1 cellular context compared by ENCODE assay signal in the genomic region with DNA sequence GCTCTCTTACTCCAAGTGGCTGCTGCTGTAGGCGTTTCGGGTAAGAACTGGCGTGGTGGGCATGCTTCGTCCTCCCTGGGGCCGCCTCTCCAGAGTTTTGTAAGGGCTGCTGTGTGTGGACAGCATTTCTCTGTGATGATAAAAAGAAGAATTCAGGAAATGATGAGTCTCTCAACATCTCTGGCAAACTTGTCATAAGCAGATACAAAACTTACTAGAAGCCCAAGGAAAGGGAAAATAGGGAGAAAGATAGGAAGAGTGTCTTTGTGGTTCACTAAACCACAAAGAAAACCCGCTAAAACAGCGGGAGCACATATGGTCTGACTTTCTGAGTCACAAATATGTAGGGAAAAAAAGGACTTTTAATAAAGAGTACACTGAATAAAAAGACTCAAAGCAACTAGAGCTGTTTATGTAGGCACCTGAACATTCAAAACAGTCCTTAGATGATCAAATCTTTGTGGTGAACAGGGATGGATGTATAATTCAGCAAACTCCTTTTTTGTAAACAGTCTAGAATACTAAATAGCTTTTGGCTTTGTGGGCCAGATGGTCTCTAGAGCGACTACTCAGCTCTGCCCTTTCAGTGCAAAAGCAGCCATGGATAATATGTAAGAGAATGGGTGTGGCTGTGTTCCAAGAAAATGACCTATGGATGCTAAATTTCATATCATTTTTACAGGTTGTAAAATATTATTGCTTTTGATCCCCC.
TF ChIP-seq lines count a peak whose summit lies in the region.

No MANE protein-coding gene starts in this region.

TF ChIP-seq in HCT116, 20 proteins besides CTCF, POLR2A, EP300 and RAD21 (continued from another document):
- TF ChIP-seq POLR2AphosphoS5 (IDR thresholded peaks at IDR 0.05; ENCODE audit: low read depth, low read length), result no peak
- TF ChIP-seq SIN3A (IDR thresholded peaks at IDR 0.05; ENCODE audit: low read depth), result no peak
- TF ChIP-seq, protein P1, sequence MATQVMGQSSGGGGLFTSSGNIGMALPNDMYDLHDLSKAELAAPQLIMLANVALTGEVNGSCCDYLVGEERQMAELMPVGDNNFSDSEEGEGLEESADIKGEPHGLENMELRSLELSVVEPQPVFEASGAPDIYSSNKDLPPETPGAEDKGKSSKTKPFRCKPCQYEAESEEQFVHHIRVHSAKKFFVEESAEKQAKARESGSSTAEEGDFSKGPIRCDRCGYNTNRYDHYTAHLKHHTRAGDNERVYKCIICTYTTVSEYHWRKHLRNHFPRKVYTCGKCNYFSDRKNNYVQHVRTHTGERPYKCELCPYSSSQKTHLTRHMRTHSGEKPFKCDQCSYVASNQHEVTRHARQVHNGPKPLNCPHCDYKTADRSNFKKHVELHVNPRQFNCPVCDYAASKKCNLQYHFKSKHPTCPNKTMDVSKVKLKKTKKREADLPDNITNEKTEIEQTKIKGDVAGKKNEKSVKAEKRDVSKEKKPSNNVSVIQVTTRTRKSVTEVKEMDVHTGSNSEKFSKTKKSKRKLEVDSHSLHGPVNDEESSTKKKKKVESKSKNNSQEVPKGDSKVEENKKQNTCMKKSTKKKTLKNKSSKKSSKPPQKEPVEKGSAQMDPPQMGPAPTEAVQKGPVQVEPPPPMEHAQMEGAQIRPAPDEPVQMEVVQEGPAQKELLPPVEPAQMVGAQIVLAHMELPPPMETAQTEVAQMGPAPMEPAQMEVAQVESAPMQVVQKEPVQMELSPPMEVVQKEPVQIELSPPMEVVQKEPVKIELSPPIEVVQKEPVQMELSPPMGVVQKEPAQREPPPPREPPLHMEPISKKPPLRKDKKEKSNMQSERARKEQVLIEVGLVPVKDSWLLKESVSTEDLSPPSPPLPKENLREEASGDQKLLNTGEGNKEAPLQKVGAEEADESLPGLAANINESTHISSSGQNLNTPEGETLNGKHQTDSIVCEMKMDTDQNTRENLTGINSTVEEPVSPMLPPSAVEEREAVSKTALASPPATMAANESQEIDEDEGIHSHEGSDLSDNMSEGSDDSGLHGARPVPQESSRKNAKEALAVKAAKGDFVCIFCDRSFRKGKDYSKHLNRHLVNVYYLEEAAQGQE (IDR thresholded peaks at IDR 0.05; ENCODE audit: low read depth), result no peak
- TF ChIP-seq, protein P2, sequence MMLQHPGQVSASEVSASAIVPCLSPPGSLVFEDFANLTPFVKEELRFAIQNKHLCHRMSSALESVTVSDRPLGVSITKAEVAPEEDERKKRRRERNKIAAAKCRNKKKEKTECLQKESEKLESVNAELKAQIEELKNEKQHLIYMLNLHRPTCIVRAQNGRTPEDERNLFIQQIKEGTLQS (IDR thresholded peaks at IDR 0.05), result no peak
- TF ChIP-seq FOSL1 (IDR thresholded peaks at IDR 0.05; ENCODE audit: low read depth), result no peak
- no peak for TF ChIP-seq YY1 (IDR thresholded peaks at IDR 0.05; ENCODE audit: extremely low read depth, insufficient replicate concordance, low read depth, low read length)
- TF ChIP-seq SP1 (IDR thresholded peaks at IDR 0.05; ENCODE audit: low read depth), result no peak
- no peak for TF ChIP-seq ELF1 (IDR thresholded peaks at IDR 0.05; ENCODE audit: borderline replicate concordance, low read depth)
- no peak for TF ChIP-seq CBX3 (IDR thresholded peaks at IDR 0.05; ENCODE audit: low read depth)
- no peak for TF ChIP-seq EGR1 (IDR thresholded peaks at IDR 0.05; ENCODE audit: low read depth)
- TF ChIP-seq, protein P3, sequence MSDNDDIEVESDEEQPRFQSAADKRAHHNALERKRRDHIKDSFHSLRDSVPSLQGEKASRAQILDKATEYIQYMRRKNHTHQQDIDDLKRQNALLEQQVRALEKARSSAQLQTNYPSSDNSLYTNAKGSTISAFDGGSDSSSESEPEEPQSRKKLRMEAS (IDR thresholded peaks at IDR 0.05), result no peak
- TF ChIP-seq EZH2phosphoT487 (IDR thresholded peaks at IDR 0.05; ENCODE audit: borderline replicate concordance), result no peak
- no peak for TF ChIP-seq SRF (IDR thresholded peaks at IDR 0.05; ENCODE audit: low read depth)
- no peak for TF ChIP-seq JUND (IDR thresholded peaks at IDR 0.05)
- TF ChIP-seq ZFX (IDR thresholded peaks at IDR 0.05), result no peak
- TF ChIP-seq, protein P4, sequence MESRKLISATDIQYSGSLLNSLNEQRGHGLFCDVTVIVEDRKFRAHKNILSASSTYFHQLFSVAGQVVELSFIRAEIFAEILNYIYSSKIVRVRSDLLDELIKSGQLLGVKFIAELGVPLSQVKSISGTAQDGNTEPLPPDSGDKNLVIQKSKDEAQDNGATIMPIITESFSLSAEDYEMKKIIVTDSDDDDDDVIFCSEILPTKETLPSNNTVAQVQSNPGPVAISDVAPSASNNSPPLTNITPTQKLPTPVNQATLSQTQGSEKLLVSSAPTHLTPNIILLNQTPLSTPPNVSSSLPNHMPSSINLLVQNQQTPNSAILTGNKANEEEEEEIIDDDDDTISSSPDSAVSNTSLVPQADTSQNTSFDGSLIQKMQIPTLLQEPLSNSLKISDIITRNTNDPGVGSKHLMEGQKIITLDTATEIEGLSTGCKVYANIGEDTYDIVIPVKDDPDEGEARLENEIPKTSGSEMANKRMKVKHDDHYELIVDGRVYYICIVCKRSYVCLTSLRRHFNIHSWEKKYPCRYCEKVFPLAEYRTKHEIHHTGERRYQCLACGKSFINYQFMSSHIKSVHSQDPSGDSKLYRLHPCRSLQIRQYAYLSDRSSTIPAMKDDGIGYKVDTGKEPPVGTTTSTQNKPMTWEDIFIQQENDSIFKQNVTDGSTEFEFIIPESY (IDR thresholded peaks at IDR 0.05; ENCODE audit: extremely low read depth, insufficient replicate concordance, low read length), result no peak
- TF ChIP-seq CEBPB (IDR thresholded peaks at IDR 0.05; ENCODE audit: low read depth), result no peak
